Comparison of ENCODE assay signal across 1 cellular context in the genomic region with DNA sequence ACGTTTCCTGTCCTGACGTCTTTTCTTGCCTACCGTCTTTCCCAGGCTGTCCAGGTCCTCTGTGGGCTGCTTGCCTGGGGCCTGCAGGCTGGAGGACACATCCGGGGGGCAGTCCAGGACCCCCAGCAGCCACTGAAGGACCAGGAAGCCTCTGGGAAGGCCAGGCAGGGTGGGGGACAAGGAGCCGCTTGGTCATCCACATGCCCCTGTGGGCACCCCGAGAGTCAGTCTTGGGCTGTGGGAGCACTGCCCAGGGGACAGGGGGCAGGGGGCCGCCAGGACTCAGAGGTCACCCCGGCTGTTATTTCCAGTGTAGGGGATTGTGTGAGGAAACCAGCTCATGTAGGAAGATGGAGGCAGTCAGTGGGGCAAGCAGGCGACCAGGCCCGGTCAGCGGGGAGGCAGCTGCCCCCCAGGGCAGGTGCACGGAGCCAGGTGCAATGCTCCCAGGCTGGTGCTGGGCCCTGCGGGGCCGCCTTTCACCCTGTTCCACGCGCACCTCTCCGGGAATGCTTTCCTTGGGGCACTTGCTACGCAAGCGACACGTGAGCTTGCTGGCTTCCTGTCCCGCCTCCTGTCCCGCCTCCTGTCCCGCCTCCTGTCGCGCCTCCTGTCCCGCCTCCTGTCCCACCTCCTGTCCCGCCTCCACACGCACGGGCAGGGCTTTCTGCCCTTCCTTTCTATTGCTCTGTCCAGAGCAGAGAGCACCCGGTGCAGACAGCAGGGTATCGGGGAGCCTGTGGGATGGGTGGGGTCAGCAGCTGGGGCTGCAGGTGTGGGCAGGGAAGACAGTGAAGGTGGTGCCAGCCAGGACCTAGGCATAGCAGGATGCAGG.
TF ChIP-seq lines count a peak whose summit lies in the region.

No MANE protein-coding gene starts in this region.

TF ChIP-seq in HepG2, 621 proteins besides CTCF, POLR2A, EP300 and RAD21 (continued from another document and continues in another):
- TF ChIP-seq ZNF354B (CRISPR knock-in tag; IDR thresholded peaks at IDR 0.05) (0 out of 2 replicates have a peak, but pooled peaks have one; percentile 49), MEIS2 (CRISPR knock-in tag; IDR thresholded peaks at IDR 0.05) (peak; percentile 15; the same call in 1 of the 2 replicates), KLF16 (CRISPR knock-in tag; IDR thresholded peaks at IDR 0.05) (peak in 1 of 2 experiments; percentile 68; a peak in 1 of 4 replicates), ZSCAN30 (CRISPR knock-in tag; IDR thresholded peaks at IDR 0.05) (no peak), ZFX (CRISPR knock-in tag; IDR thresholded peaks at IDR 0.05; ENCODE audit: low read depth) (peak; percentile 75), CREBL2 (CRISPR knock-in tag; IDR thresholded peaks at IDR 0.05; ENCODE audit: borderline replicate concordance) (peak; percentile 68; the same call in 1 of the 2 replicates), ZNF12 (CRISPR knock-in tag; IDR thresholded peaks at IDR 0.05) (no peak), HDAC2 (CRISPR knock-in tag; IDR thresholded peaks at IDR 0.05) (peak; percentile 39; the same call in 1 of the 2 replicates), ZNF432 (CRISPR knock-in tag; IDR thresholded peaks at IDR 0.05; ENCODE audit: borderline replicate concordance) (no peak), NFKBIZ (CRISPR knock-in tag; IDR thresholded peaks at IDR 0.05) (no peak), KLF13 (CRISPR knock-in tag; IDR thresholded peaks at IDR 0.05) (no peak), ZNF556 (CRISPR knock-in tag; IDR thresholded peaks at IDR 0.05; ENCODE audit: borderline replicate concordance) (no peak), HMG20B (CRISPR knock-in tag; conservative IDR thresholded peaks at IDR 0.05) (no peak), RXRB (CRISPR knock-in tag; IDR thresholded peaks at IDR 0.05; ENCODE audit: borderline replicate concordance) (peak; percentile 33; the same call in 1 of the 2 replicates), DNMT1 (CRISPR knock-in tag; IDR thresholded peaks at IDR 0.05) (0 out of 2 replicates have a peak, but pooled peaks have one; percentile 15), ATF6 (CRISPR knock-in tag; conservative IDR thresholded peaks at IDR 0.05) (no peak), ZNF839 (CRISPR knock-in tag; IDR thresholded peaks at IDR 0.05; ENCODE audit: borderline replicate concordance) (0 out of 2 replicates have a peak, but pooled peaks have one; percentile 14), ZSCAN21 (CRISPR knock-in tag; IDR thresholded peaks at IDR 0.05; ENCODE audit: borderline replicate concordance) (0 out of 2 replicates have a peak, but pooled peaks have one; percentile 65), ZNF235 (CRISPR knock-in tag; IDR thresholded peaks at IDR 0.05; ENCODE audit: borderline replicate concordance) (peak; percentile 87; the same call in 1 of the 2 replicates), ZBTB7A (CRISPR knock-in tag; IDR thresholded peaks at IDR 0.05) (0 out of 2 replicates have a peak, but pooled peaks have one; percentile 45), ZNF768 (CRISPR knock-in tag; IDR thresholded peaks at IDR 0.05) (peak; percentile 58; the same call in 1 of the 2 replicates), ZFP62 (CRISPR knock-in tag; IDR thresholded peaks at IDR 0.05) (no peak), SMAD3 (CRISPR knock-in tag; IDR thresholded peaks at IDR 0.05) (peak; percentile 39; the same call in 1 of the 2 replicates), IRF9 (CRISPR knock-in tag; IDR thresholded peaks at IDR 0.05; ENCODE audit: borderline replicate concordance) (peak; percentile 38), ETV6 (CRISPR knock-in tag; conservative IDR thresholded peaks at IDR 0.05) (0 out of 2 replicates have a peak, but pooled peaks have one; percentile 25), CREM (IDR thresholded peaks at IDR 0.05) (peak; percentile 57; the same call in 1 of the 2 replicates), CREM (CRISPR knock-in tag; IDR thresholded peaks at IDR 0.05) (no peak), HNF4G (IDR thresholded peaks at IDR 0.05; ENCODE audit: borderline replicate concordance, low read depth, low read length) (no peak), HNF4G (CRISPR knock-in tag; IDR thresholded peaks at IDR 0.05; ENCODE audit: borderline replicate concordance, low read depth) (no peak), ZNF317 (CRISPR knock-in tag; IDR thresholded peaks at IDR 0.05) (0 out of 2 replicates have a peak, but pooled peaks have one; percentile 37), BRCA1 (CRISPR knock-in tag; IDR thresholded peaks at IDR 0.05) (no peak), ZSCAN25 (CRISPR knock-in tag; IDR thresholded peaks at IDR 0.05) (peak; percentile 35; the same call in 1 of the 2 replicates), TARDBP (CRISPR knock-in tag; IDR thresholded peaks at IDR 0.05) (peak; percentile 56; the same call in 1 of the 2 replicates), GRHL1 (CRISPR knock-in tag; conservative IDR thresholded peaks at IDR 0.05) (no peak), ARID2 (CRISPR knock-in tag; IDR thresholded peaks at IDR 0.05; ENCODE audit: borderline replicate concordance) (no peak)
- TF ChIP-seq, protein P1, sequence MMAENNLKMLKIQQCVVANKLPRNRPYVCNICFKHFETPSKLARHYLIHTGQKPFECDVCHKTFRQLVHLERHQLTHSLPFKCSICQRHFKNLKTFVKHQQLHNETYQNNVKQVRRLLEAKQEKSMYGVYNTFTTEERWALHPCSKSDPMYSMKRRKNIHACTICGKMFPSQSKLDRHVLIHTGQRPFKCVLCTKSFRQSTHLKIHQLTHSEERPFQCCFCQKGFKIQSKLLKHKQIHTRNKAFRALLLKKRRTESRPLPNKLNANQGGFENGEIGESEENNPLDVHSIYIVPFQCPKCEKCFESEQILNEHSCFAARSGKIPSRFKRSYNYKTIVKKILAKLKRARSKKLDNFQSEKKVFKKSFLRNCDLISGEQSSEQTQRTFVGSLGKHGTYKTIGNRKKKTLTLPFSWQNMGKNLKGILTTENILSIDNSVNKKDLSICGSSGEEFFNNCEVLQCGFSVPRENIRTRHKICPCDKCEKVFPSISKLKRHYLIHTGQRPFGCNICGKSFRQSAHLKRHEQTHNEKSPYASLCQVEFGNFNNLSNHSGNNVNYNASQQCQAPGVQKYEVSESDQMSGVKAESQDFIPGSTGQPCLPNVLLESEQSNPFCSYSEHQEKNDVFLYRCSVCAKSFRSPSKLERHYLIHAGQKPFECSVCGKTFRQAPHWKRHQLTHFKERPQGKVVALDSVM (CRISPR knock-in tag; IDR thresholded peaks at IDR 0.05), result no peak
- TF ChIP-seq, protein P2, sequence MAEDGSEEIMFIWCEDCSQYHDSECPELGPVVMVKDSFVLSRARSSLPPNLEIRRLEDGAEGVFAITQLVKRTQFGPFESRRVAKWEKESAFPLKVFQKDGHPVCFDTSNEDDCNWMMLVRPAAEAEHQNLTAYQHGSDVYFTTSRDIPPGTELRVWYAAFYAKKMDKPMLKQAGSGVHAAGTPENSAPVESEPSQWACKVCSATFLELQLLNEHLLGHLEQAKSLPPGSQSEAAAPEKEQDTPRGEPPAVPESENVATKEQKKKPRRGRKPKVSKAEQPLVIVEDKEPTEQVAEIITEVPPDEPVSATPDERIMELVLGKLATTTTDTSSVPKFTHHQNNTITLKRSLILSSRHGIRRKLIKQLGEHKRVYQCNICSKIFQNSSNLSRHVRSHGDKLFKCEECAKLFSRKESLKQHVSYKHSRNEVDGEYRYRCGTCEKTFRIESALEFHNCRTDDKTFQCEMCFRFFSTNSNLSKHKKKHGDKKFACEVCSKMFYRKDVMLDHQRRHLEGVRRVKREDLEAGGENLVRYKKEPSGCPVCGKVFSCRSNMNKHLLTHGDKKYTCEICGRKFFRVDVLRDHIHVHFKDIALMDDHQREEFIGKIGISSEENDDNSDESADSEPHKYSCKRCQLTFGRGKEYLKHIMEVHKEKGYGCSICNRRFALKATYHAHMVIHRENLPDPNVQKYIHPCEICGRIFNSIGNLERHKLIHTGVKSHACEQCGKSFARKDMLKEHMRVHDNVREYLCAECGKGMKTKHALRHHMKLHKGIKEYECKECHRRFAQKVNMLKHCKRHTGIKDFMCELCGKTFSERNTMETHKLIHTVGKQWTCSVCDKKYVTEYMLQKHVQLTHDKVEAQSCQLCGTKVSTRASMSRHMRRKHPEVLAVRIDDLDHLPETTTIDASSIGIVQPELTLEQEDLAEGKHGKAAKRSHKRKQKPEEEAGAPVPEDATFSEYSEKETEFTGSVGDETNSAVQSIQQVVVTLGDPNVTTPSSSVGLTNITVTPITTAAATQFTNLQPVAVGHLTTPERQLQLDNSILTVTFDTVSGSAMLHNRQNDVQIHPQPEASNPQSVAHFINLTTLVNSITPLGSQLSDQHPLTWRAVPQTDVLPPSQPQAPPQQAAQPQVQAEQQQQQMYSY (CRISPR knock-in tag; IDR thresholded peaks at IDR 0.05), result no peak
- TF ChIP-seq, protein P3, sequence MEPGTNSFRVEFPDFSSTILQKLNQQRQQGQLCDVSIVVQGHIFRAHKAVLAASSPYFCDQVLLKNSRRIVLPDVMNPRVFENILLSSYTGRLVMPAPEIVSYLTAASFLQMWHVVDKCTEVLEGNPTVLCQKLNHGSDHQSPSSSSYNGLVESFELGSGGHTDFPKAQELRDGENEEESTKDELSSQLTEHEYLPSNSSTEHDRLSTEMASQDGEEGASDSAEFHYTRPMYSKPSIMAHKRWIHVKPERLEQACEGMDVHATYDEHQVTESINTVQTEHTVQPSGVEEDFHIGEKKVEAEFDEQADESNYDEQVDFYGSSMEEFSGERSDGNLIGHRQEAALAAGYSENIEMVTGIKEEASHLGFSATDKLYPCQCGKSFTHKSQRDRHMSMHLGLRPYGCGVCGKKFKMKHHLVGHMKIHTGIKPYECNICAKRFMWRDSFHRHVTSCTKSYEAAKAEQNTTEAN (CRISPR knock-in tag; conservative IDR thresholded peaks at IDR 0.05), result 0 out of 2 replicates have a peak, but pooled peaks have one; percentile 37
- TF ChIP-seq, protein P4, sequence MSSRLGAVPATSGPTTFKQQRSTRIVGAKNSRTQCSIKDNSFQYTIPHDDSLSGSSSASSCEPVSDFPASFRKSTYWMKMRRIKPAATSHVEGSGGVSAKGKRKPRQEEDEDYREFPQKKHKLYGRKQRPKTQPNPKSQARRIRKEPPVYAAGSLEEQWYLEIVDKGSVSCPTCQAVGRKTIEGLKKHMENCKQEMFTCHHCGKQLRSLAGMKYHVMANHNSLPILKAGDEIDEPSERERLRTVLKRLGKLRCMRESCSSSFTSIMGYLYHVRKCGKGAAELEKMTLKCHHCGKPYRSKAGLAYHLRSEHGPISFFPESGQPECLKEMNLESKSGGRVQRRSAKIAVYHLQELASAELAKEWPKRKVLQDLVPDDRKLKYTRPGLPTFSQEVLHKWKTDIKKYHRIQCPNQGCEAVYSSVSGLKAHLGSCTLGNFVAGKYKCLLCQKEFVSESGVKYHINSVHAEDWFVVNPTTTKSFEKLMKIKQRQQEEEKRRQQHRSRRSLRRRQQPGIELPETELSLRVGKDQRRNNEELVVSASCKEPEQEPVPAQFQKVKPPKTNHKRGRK (CRISPR knock-in tag; IDR thresholded peaks at IDR 0.05), result no peak
- TF ChIP-seq, protein P5, sequence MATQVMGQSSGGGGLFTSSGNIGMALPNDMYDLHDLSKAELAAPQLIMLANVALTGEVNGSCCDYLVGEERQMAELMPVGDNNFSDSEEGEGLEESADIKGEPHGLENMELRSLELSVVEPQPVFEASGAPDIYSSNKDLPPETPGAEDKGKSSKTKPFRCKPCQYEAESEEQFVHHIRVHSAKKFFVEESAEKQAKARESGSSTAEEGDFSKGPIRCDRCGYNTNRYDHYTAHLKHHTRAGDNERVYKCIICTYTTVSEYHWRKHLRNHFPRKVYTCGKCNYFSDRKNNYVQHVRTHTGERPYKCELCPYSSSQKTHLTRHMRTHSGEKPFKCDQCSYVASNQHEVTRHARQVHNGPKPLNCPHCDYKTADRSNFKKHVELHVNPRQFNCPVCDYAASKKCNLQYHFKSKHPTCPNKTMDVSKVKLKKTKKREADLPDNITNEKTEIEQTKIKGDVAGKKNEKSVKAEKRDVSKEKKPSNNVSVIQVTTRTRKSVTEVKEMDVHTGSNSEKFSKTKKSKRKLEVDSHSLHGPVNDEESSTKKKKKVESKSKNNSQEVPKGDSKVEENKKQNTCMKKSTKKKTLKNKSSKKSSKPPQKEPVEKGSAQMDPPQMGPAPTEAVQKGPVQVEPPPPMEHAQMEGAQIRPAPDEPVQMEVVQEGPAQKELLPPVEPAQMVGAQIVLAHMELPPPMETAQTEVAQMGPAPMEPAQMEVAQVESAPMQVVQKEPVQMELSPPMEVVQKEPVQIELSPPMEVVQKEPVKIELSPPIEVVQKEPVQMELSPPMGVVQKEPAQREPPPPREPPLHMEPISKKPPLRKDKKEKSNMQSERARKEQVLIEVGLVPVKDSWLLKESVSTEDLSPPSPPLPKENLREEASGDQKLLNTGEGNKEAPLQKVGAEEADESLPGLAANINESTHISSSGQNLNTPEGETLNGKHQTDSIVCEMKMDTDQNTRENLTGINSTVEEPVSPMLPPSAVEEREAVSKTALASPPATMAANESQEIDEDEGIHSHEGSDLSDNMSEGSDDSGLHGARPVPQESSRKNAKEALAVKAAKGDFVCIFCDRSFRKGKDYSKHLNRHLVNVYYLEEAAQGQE (IDR thresholded peaks at IDR 0.05; ENCODE audit: borderline replicate concordance in 1 of 2, low read depth in 1 of 2, low read length in 2 of 2), result no peak
